Comparison of ENCODE assay signal across 8 cellular contexts in genomic region chr17:1710807-1711553, GRCh38. TPM values are rescaled to one million over a fixed set of nuclear protein-coding genes. Genes with fewer than 3 reads are reported as not detected.
DNase-seq lines count a peak whose midpoint lies in the region; ATAC-seq and TF ChIP-seq lines count a peak whose summit lies in the region.

No MANE protein-coding gene starts in this region.

- peak; percentile 50 for TF ChIP-seq POLR2A in IMR-90 (IDR thresholded peaks at IDR 0.05; ENCODE audit: low read depth, low read length)

- no peak overlapping the region for H2BK120ac ChIP-seq in IMR-90 (ENCODE audit: low read depth, low read length)

- H3K9me1 ChIP-seq in IMR-90 (ENCODE audit: insufficient read depth, low read length), result peaks cover 12% of the 10 kb centered on the region

- BruUV-seq in IMR-90 (replicated peaks; lab: Mats Ljungman, UMichigan), result no TSS peak

- CTCF ChIA-PET in IMR-90 (lab: Yijun Ruan, JAX), result interaction anchor here (0.5 kb wide), 1 partner anchor 20 kb away, joined by 4 read pairs; no protein-coding TSS in a partner anchor

- H2AFZ ChIP-seq in IMR-90 (replicated peaks; ENCODE audit: low read length, poor library complexity), result peak overlapping the region; percentile 89

- H4K8ac ChIP-seq in IMR-90 (ENCODE audit: low read depth in 2 of 2, low read length in 2 of 2), result no peak overlapping the region

- H4K20me1 ChIP-seq in IMR-90 (ENCODE audit: insufficient read depth, low read length), result peaks cover 63% of the 10 kb centered on the region

- no peak overlapping the region for H4K5ac ChIP-seq in IMR-90 (ENCODE audit: low read depth, low read length)

- H3K79me1 ChIP-seq in IMR-90 (ENCODE audit: low read depth in 1 of 2, low read length in 2 of 2), result peaks cover 0 to 52% of the 10 kb centered on the region in 2 experiments; a peak in 2 of 4 replicates

- H3K14ac ChIP-seq in IMR-90 (replicated peaks; ENCODE audit: low read depth, low read length), result no peak overlapping the region

- ATAC-seq in IMR-90 (ENCODE audit: low read depth), result no peak
- ATAC-seq in HG03135 (IDR thresholded peaks at IDR 0.05; ENCODE audit: unreplicated experiment), result no peak
- ATAC-seq in GM18867 (IDR thresholded peaks at IDR 0.05; ENCODE audit: unreplicated experiment), result no peak
- no peak for ATAC-seq in HG03354 (IDR thresholded peaks at IDR 0.05; ENCODE audit: poor library complexity, severe bottlenecking, unreplicated experiment)

- no peak overlapping the region for H2BK20ac ChIP-seq in IMR-90 (ENCODE audit: low read depth, low read length)

- peak overlapping the region; percentile 46 for H3K9ac ChIP-seq in IMR-90 (ENCODE audit: low read depth, low read length)
- H3K9ac ChIP-seq in muscle layer of colon (ENCODE audit: low read length), result no peak overlapping the region

- in situ Hi-C loops in IMR-90 (cut with MboI; ENCODE audit: low sequenced_read_pairs), result loop anchor here (25.0 kb wide), 1 partner anchor 326 kb away; the partner anchor contains the start of genes DPH1, OVCA2 and RTN4RL1

- intact Hi-C loops in IMR-90 (cut with micrococcal nuclease) (loop anchor here (2.0 kb wide), 1 partner anchor 42 kb away; no protein-coding TSS in a partner anchor), dorsolateral prefrontal cortex (cut with DNase I) (loop anchor here in 1 of 2 donors (5.0 to 10.0 kb wide), 2 partner anchors 59 to 146 kb away; partner anchors contain the start of gene PITPNA)

- H3K9me3 ChIP-seq in IMR-90 (ENCODE audit: control insufficient read depth, insufficient read depth, low read length), result no peaks in the 10 kb centered on the region
- no peaks in the 10 kb centered on the region for H3K9me3 ChIP-seq in muscle layer of colon (ENCODE audit: low read length)

- TF ChIP-seq RAD21 in IMR-90 (IDR thresholded peaks at IDR 0.05; ENCODE audit: low read length), result no peak

- peak overlapping the region; percentile 63 for H3K4me2 ChIP-seq in IMR-90 (ENCODE audit: low read depth, low read length)

- H3K18ac ChIP-seq in IMR-90 (ENCODE audit: low read depth, low read length), result no peak overlapping the region

- no peaks in the 10 kb centered on the region for H3K27me3 ChIP-seq in IMR-90 (ENCODE audit: control insufficient read depth, insufficient read depth, low read length)
- H3K27me3 ChIP-seq in dorsolateral prefrontal cortex, result no peaks in the 10 kb centered on the region
- no peaks in the 10 kb centered on the region for H3K27me3 ChIP-seq in muscle layer of colon (ENCODE audit: control insufficient read depth in 1 of 2, insufficient read depth in 2 of 2, low read length in 2 of 2)

- peak overlapping the region; percentile 18 for H2AK9ac ChIP-seq in IMR-90 (replicated peaks; ENCODE audit: low read depth, low read length, poor library complexity)

- H3K27ac ChIP-seq in 22Rv1 (peak overlapping the region; percentile 100), IMR-90 (ENCODE audit: insufficient read depth, low read length) (peak overlapping the region; percentile 28), dorsolateral prefrontal cortex (peak overlapping the region in 24 of 59 donors; percentile 5 to 83 (median 48)), muscle layer of colon (ENCODE audit: low read depth, low read length) (peak overlapping the region; percentile 78)

- H2BK5ac ChIP-seq in IMR-90 (ENCODE audit: low read depth, low read length, poor library complexity, severe bottlenecking), result peak overlapping the region; percentile 25

- H3K23ac ChIP-seq in IMR-90 (ENCODE audit: low read depth, low read length), result peak overlapping the region; percentile 12; the same call in 1 of the 2 replicates

- TF ChIP-seq CTCF in 22Rv1 (IDR thresholded peaks at IDR 0.05) (no peak), IMR-90 (conservative IDR thresholded peaks at IDR 0.05; ENCODE audit: low read depth, low read length) (no peak), dorsolateral prefrontal cortex (IDR thresholded peaks at IDR 0.05 in 54 of 56, conservative IDR thresholded peaks at IDR 0.05 in 2 of 56; ENCODE audit: low read depth in 1 of 56, partially characterized antibody in 56 of 56) (no peak)

- H3K4me1 ChIP-seq in IMR-90 (ENCODE audit: control insufficient read depth, insufficient read depth, low read length), result peaks cover 27% of the 10 kb centered on the region
- H3K4me1 ChIP-seq in muscle layer of colon (ENCODE audit: insufficient read depth, low read length), result peaks cover 20% of the 10 kb centered on the region

- peaks cover 43% of the 10 kb centered on the region for H3K36me3 ChIP-seq in IMR-90 (ENCODE audit: control insufficient read depth, insufficient read depth, low read length)
- H3K36me3 ChIP-seq in muscle layer of colon (ENCODE audit: insufficient read depth, low read length), result peaks cover 20% of the 10 kb centered on the region

- H2AK5ac ChIP-seq in IMR-90 (ENCODE audit: low read depth, low read length), result peak overlapping the region; percentile 59

- 100% methylated on average over 1 of the region's 14 CpGs; no CpG with 5 or more reads in 1 of the 2 experiments for whole genome bisulfite sequencing in IMR-90 (ENCODE audit: extremely low coverage in 2 of 2, insufficient read length in 1 of 2), 2 experiments

- dilution Hi-C loops in IMR-90 (cut with HindIII; ENCODE audit: low sequenced_read_pairs, unreplicated experiment), result no loop called here

- H3K4ac ChIP-seq in IMR-90 (ENCODE audit: low read depth, low read length), result peak overlapping the region; percentile 73

- no peak overlapping the region for H3K56ac ChIP-seq in IMR-90 (ENCODE audit: extremely low read depth, insufficient read depth, low read length)

- no peak overlapping the region for H4K91ac ChIP-seq in IMR-90 (ENCODE audit: insufficient read depth, low read depth, low read length)

- POLR2A ChIA-PET in IMR-90 (lab: Charles Lee; ENCODE audit: unreplicated experiment), result no interaction called here

- no peak overlapping the region for H2BK15ac ChIP-seq in IMR-90 (ENCODE audit: low read depth, low read length)

- H3K4me3 ChIP-seq in IMR-90 (ENCODE audit: insufficient read depth, low read depth, low read length) (peak overlapping the region; percentile 69), dorsolateral prefrontal cortex (peak overlapping the region in 58 of 59 donors; percentile 45 to 81 (median 68)), muscle layer of colon (ENCODE audit: low read depth in 1 of 2, low read length in 2 of 2) (peak overlapping the region; percentile 52 to 64)

- DNase-seq in IMR-90 (no peak), dorsolateral prefrontal cortex (no peak), NCI-H82 (lab: John Stamatoyannopoulos, UW) (no peak)

TF ChIP-seq in IMR-90, 13 proteins besides CTCF, POLR2A, EP300 and RAD21 (continues in another document):
- TF ChIP-seq ELK1 (IDR thresholded peaks at IDR 0.05; ENCODE audit: borderline replicate concordance, low read depth, low read length), result no peak
- no peak for TF ChIP-seq MXI1 (IDR thresholded peaks at IDR 0.05; ENCODE audit: borderline replicate concordance, low read depth, low read length)
- no peak for TF ChIP-seq CHD1 (IDR thresholded peaks at IDR 0.05; ENCODE audit: low read depth, low read length)
- no peak for TF ChIP-seq FOS (IDR thresholded peaks at IDR 0.05; ENCODE audit: low read depth, low read length)
- TF ChIP-seq CEBPB (IDR thresholded peaks at IDR 0.05; ENCODE audit: low read depth, low read length), result no peak
- no peak for TF ChIP-seq SMC3 (IDR thresholded peaks at IDR 0.05; ENCODE audit: low read depth, low read length)
- TF ChIP-seq RCOR1 (IDR thresholded peaks at IDR 0.05; ENCODE audit: insufficient replicate concordance, low read length), result no peak
- no peak for TF ChIP-seq NFE2L2 (IDR thresholded peaks at IDR 0.05; ENCODE audit: low read depth, low read length)
- no peak for TF ChIP-seq BHLHE40 (IDR thresholded peaks at IDR 0.05; ENCODE audit: low read depth, low read length)
- no peak for TF ChIP-seq MAFK (IDR thresholded peaks at IDR 0.05; ENCODE audit: low read depth, low read length)
- no peak for TF ChIP-seq MAZ (IDR thresholded peaks at IDR 0.05; ENCODE audit: borderline replicate concordance, low read depth, low read length)

RNA-seq across cellular contexts. Expression of gene TLCD2, which starts 0.8 kb away (rescaled TPM):
- 0.72 and 0.83 TPM in 2 replicates for total RNA-seq in IMR-90 (2012; rRNA removed)
- 0.67 and 1.2 TPM in 2 replicates for polyA plus RNA-seq in IMR-90 (2012; rRNA removed)
- polyA plus RNA-seq in IMR-90 (2012; cell fraction: cytosol; rRNA removed), result 0.49 and 0.75 TPM in 2 replicates
- 0.75 and 2.1 TPM in 2 replicates for polyA plus RNA-seq in IMR-90 (2012; cell fraction: nucleus; rRNA removed; ENCODE audit: low replicate concordance)
- total RNA-seq in dorsolateral prefrontal cortex, result 1 to 10 TPM in 88 of 120 experiments, under 1 TPM in 32; 0.41 to 3.5 (median 1.3) TPM

RNA-seq across cellular contexts. Expression of gene WDR81, which starts 13.5 kb away (rescaled TPM):
- total RNA-seq in IMR-90 (2012; rRNA removed) (3.0 and 3.9 TPM in 2 replicates), dorsolateral prefrontal cortex (10 to 100 TPM; 12.9 to 29.4 (median 19.8) TPM)
- polyA plus RNA-seq in IMR-90 (2012; rRNA removed), result 8.4 and 10.4 TPM in 2 replicates
- polyA plus RNA-seq in IMR-90 (2012; cell fraction: cytosol; rRNA removed), result 4.5 and 7.7 TPM in 2 replicates
- polyA plus RNA-seq in IMR-90 (2012; cell fraction: nucleus; rRNA removed; ENCODE audit: low replicate concordance), result 21.3 and 52.6 TPM in 2 replicates

RNA-seq across cellular contexts. Expression of gene PRPF8, which starts 26.3 kb away (rescaled TPM):
- total RNA-seq in IMR-90 (2012; rRNA removed) (113 and 141 TPM in 2 replicates), dorsolateral prefrontal cortex (100 to 1,000 TPM; 220 to 305 (median 265) TPM)
- 160 and 167 TPM in 2 replicates for polyA plus RNA-seq in IMR-90 (2012; rRNA removed)
- 63.5 and 106 TPM in 2 replicates for polyA plus RNA-seq in IMR-90 (2012; cell fraction: cytosol; rRNA removed)
- 249 and 303 TPM in 2 replicates for polyA plus RNA-seq in IMR-90 (2012; cell fraction: nucleus; rRNA removed; ENCODE audit: low replicate concordance)

RNA-seq across cellular contexts. Expression of gene SERPINF2, which starts 31.7 kb away (rescaled TPM):
- not detected in 2 replicates for total RNA-seq in IMR-90 (2012; rRNA removed)
- not detected in 2 replicates for polyA plus RNA-seq in IMR-90 (2012; rRNA removed)
- polyA plus RNA-seq in IMR-90 (2012; cell fraction: cytosol; rRNA removed), result 0.02 TPM in 1 of 2 replicates, not detected in the other
- polyA plus RNA-seq in IMR-90 (2012; cell fraction: nucleus; rRNA removed; ENCODE audit: low replicate concordance), result 0.08 and 0.17 TPM in 2 replicates
- 1 to 10 TPM in 115 of 120 experiments, under 1 TPM in 5; 0.48 to 7.8 (median 2.1) TPM for total RNA-seq in dorsolateral prefrontal cortex

RNA-seq across cellular contexts. Expression of gene SERPINF1, which starts 50.9 kb away (rescaled TPM):
- total RNA-seq in IMR-90 (2012; rRNA removed) (11.7 and 15.6 TPM in 2 replicates), dorsolateral prefrontal cortex (100 to 1,000 TPM in 32 of 120 experiments, 10 to 100 TPM in 88; 32.7 to 130 (median 83.9) TPM)
- 90.2 and 94.3 TPM in 2 replicates for polyA plus RNA-seq in IMR-90 (2012; rRNA removed)
- polyA plus RNA-seq in IMR-90 (2012; cell fraction: cytosol; rRNA removed), result 104 and 232 TPM in 2 replicates
- 61.8 and 102 TPM in 2 replicates for polyA plus RNA-seq in IMR-90 (2012; cell fraction: nucleus; rRNA removed; ENCODE audit: low replicate concordance)
